13 cellular contexts compared by ENCODE assay signal in genomic region chr1:213110349-213111300, GRCh38. TPM values are rescaled to one million over a fixed set of nuclear protein-coding genes. Genes with fewer than 3 reads are reported as not detected.
DNase-seq lines count a peak whose midpoint lies in the region; ATAC-seq and TF ChIP-seq lines count a peak whose summit lies in the region.
"Had no signal": no experiment of that assay in that cellular context is flagged by ENCODE, and none has a peak within 500 bp of the region (broad histone marks: within the 10 kb centered on the region; RNA-seq: fewer than 3 reads in every experiment).

No MANE protein-coding gene starts in this region.

- no peak overlapping the region for H2AFZ ChIP-seq in OCI-LY3 (ENCODE audit: low read depth, low read length)

- H3K36me3 ChIP-seq in OCI-LY3 (replicated peaks; ENCODE audit: low read depth, low read length) (peaks cover 20% of the 10 kb centered on the region), heart left ventricle (peaks cover 0 to 12% (median 6%) of the 10 kb centered on the region in 9 donors)
- H3K36me3 ChIP-seq: thyroid gland had no signal

- H3K4me1 ChIP-seq in OCI-LY3 (ENCODE audit: low read length): peaks cover 36% of the 10 kb centered on the region
- H3K4me1 ChIP-seq in heart left ventricle: peaks cover 0 to 12% (median 8%) of the 10 kb centered on the region in 12 donors
- H3K4me1 ChIP-seq: thyroid gland had no signal

- H3K9ac ChIP-seq in OCI-LY3 (ENCODE audit: low read length): peak overlapping the region; percentile 52

- TF ChIP-seq POLR2A in heart left ventricle (IDR thresholded peaks at IDR 0.05): no peak

- H3K4me2 ChIP-seq in OCI-LY3 (ENCODE audit: low read length): peak overlapping the region; percentile 78

- no peak for TF ChIP-seq CTCF in 22Rv1 (IDR thresholded peaks at IDR 0.05)
- TF ChIP-seq CTCF in OCI-LY3 (IDR thresholded peaks at IDR 0.05; ENCODE audit: low read depth, low read length): no peak
- TF ChIP-seq CTCF in heart left ventricle (IDR thresholded peaks at IDR 0.05): no peak

- H3K4me3 ChIP-seq in OCI-LY3 (ENCODE audit: low read length) (peak overlapping the region; percentile 53), heart left ventricle (no peak overlapping the region)
- H3K4me3 ChIP-seq: thyroid gland had no signal

- H3K27ac ChIP-seq in 22Rv1: peak overlapping the region; percentile 46
- H3K27ac ChIP-seq in OCI-LY3 (ENCODE audit: low read length): peak overlapping the region; percentile 84
- H3K27ac ChIP-seq in heart left ventricle: no peak overlapping the region
- H3K27ac ChIP-seq: thyroid gland had no signal

- DNase-seq in GM19238 (ENCODE audit: insufficient read length, low spot score): peak; percentile 7
- no peak for DNase-seq in heart left ventricle
- no peak for DNase-seq in HT-29 (ENCODE audit: low spot score)
- no peak for DNase-seq in DMS53 treated with DMSO at 0.1 percent for 48 hours (lab: John Stamatoyannopoulos, UW; ENCODE audit: unreplicated experiment)
- no peak for DNase-seq in activated CD4-positive, CD25-positive, alpha-beta regulatory T cell treated with anti-CD3 and anti-CD28 coated beads, Interleukin-2, amount 50 U/mL, for 72 hours
- DNase-seq: activated B cell treated with CpG ODN at 0.5 μM for 24 hours; kidney glomerular epithelial cell; NCI-H1930; stimulated activated CD4-positive, alpha-beta T cell treated with anti-CD3 and anti-CD28 coated beads, Interleukin-4, amount 100 ng/mL, for 1 hour; thyroid gland had no signal

- ATAC-seq in HG02623 (IDR thresholded peaks at IDR 0.05; ENCODE audit: unreplicated experiment) (peak; percentile 64), heart left ventricle (no peak)

- peaks cover 18% of the 10 kb centered on the region for H3K79me2 ChIP-seq in OCI-LY3 (ENCODE audit: low read length)

- H4K20me1 ChIP-seq in OCI-LY3 (ENCODE audit: insufficient read depth, low read length): no peaks in the 10 kb centered on the region

- intact Hi-C loops in heart left ventricle (cut with DNase I): no loop called here

- no peaks in the 10 kb centered on the region; the same call in 1 of the 2 replicates for H3K9me3 ChIP-seq in OCI-LY3 (ENCODE audit: insufficient read depth, low read length)
- H3K9me3 ChIP-seq in heart left ventricle: peaks cover 0 to 9% (median 0%) of the 10 kb centered on the region in 12 donors
- H3K9me3 ChIP-seq: thyroid gland had no signal

- WGBS in heart left ventricle, 4 donors: 60 to 76% (median 65%) methylated on average over 4 of the region's 4 CpGs

- H3K27me3 ChIP-seq in OCI-LY3 (ENCODE audit: low read depth, low read length): no peaks in the 10 kb centered on the region
- no peaks in the 10 kb centered on the region for H3K27me3 ChIP-seq in heart left ventricle
- H3K27me3 ChIP-seq: thyroid gland had no signal

RNA-seq across cellular contexts. Expression of gene RPS6KC1, which starts 59.6 kb away (rescaled TPM):
- total RNA-seq in heart left ventricle: 10 to 100 TPM in 6 of 9 donors, 1 to 10 TPM in 3; 8.3 to 15.6 (median 10.9) TPM
- polyA plus RNA-seq in heart left ventricle: 10 to 100 TPM in 1 of 2 donors, 1 to 10 TPM in 1; 3.0 to 10.1 TPM
- total RNA-seq in HT-29 (2014; rRNA removed; shearing (Covaris generic)): 4.7 and 4.8 TPM in 2 replicates

Comparison
In these comparisons a context has a peak if more than half of its experiments do, and no peak if none do; other contexts are left out.
1. H3K27ac ChIP-seq: peak in 22Rv1 (single experiment) and OCI-LY3 (single experiment); none in heart left ventricle (0 of 12).